In genomic region chr3:62371032-62371734, GRCh38 we compare ENCODE assay signal across 25 cellular contexts. TPM values are rescaled to one million over a fixed set of nuclear protein-coding genes. Genes with fewer than 3 reads are reported as not detected.
DNase-seq lines count a peak whose midpoint lies in the region; ATAC-seq and TF ChIP-seq lines count a peak whose summit lies in the region.
"Had no signal": no experiment of that assay in that cellular context is flagged by ENCODE, and none has a peak within 500 bp of the region (broad histone marks: within the 10 kb centered on the region; RNA-seq: fewer than 3 reads in every experiment).

No MANE protein-coding gene starts in this region.

- H3K36me3 Mint-ChIP-seq in activated CD4-positive, alpha-beta T cell treated with anti-CD3 and anti-CD28 coated beads, Interleukin-2, amount 10 ng/mL, durations not matched to agents 7 days and 5 days (ENCODE audit: low read depth): peaks cover 3% of the 10 kb centered on the region
- H3K36me3 Mint-ChIP-seq in CD8-positive, alpha-beta memory T cell: no peaks in the 10 kb centered on the region
- H3K36me3 Mint-ChIP-seq: IgD-negative memory B cell had no signal

- peak overlapping the region; percentile 41 for H3K4me3 Mint-ChIP-seq in activated CD4-positive, alpha-beta T cell treated with anti-CD3 and anti-CD28 coated beads, Interleukin-2, amount 10 ng/mL, durations not matched to agents 7 days and 5 days
- no peak overlapping the region for H3K4me3 Mint-ChIP-seq in CD8-positive, alpha-beta memory T cell
- H3K4me3 Mint-ChIP-seq: activated naive CD4-positive, alpha-beta T cell treated with anti-CD3 and anti-CD28 coated beads for 36 hours; IgD-negative memory B cell had no signal

- ATAC-seq in gastroesophageal sphincter: peak; percentile 23
- ATAC-seq: body of pancreas, HCT116 had no signal

- peak overlapping the region; percentile 50 for H3K9ac ChIP-seq in NT2/D1 (ENCODE audit: insufficient read length, low read depth)
- peak overlapping the region; percentile 53 for H3K9ac ChIP-seq in neuronal stem cell (ENCODE audit: low read depth, low read length, poor library complexity)
- H3K9ac ChIP-seq: BLaER1 treated with 17β-estradiol and CSF1 and Interleukin-3, amounts not matched to agents 10 nM and 100 nM had no signal

- peak overlapping the region; percentile 87 for H2BK12ac ChIP-seq in neuronal stem cell (ENCODE audit: low read length)

- TF ChIP-seq CTCF in gastroesophageal sphincter (IDR thresholded peaks at IDR 0.05): no peak

- POLR2A ChIA-PET in activated CD4-positive, alpha-beta T cell treated with anti-CD3 and anti-CD28 coated beads, Interleukin-2, amount 10 ng/mL, durations not matched to agents 7 days and 5 days (lab: Charles Lee): no interaction called here
- POLR2A ChIA-PET in CD8-positive, alpha-beta memory T cell (lab: Charles Lee): no interaction called here

- no peaks in the 10 kb centered on the region for H3K9me3 ChIP-seq in NT2/D1 (ENCODE audit: insufficient read depth, low read length)
- no peaks in the 10 kb centered on the region for H3K9me3 ChIP-seq in gastroesophageal sphincter
- no peaks in the 10 kb centered on the region for H3K9me3 ChIP-seq in neuronal stem cell (replicated peaks in 1 of 2; ENCODE audit: control insufficient read depth in 2 of 2, insufficient read depth in 1 of 2, low read depth in 1 of 2, low read length in 2 of 2)
- no peaks in the 10 kb centered on the region for H3K9me3 ChIP-seq in CD8-positive, alpha-beta memory T cell (ENCODE audit: low read length)
- H3K9me3 ChIP-seq: body of pancreas, MG63, testis had no signal

- H3K4me3 ChIP-seq in NT2/D1 (ENCODE audit: insufficient read length, low read depth) (no peak overlapping the region), gastroesophageal sphincter (no peak overlapping the region), neuronal stem cell (ENCODE audit: low read length in 2 of 2) (peak overlapping the region in 1 of 2 donors; percentile 87)
- H3K4me3 ChIP-seq in CD8-positive, alpha-beta memory T cell (ENCODE audit: low read length): no peak overlapping the region
- H3K4me3 ChIP-seq: body of pancreas, MG63, testis had no signal

- no peak overlapping the region for H3K23ac ChIP-seq in neuronal stem cell (ENCODE audit: low read depth, low read length, poor library complexity)

- no peaks in the 10 kb centered on the region for H3K79me1 ChIP-seq in neuronal stem cell (ENCODE audit: low read depth, low read length)

- peak overlapping the region; percentile 46 for H3K4ac ChIP-seq in neuronal stem cell (ENCODE audit: low read length)

- H2BK120ac ChIP-seq in neuronal stem cell (ENCODE audit: low read depth, low read length): peak overlapping the region; percentile 81

- no peaks in the 10 kb centered on the region for H3K4me1 Mint-ChIP-seq in activated CD4-positive, alpha-beta T cell treated with anti-CD3 and anti-CD28 coated beads, Interleukin-2, amount 10 ng/mL, durations not matched to agents 7 days and 5 days
- peaks cover 3 to 6% (median 5%) of the 10 kb centered on the region in 3 donors for H3K4me1 Mint-ChIP-seq in CD8-positive, alpha-beta memory T cell

- H3K4me1 ChIP-seq in NT2/D1 (ENCODE audit: insufficient read depth, insufficient read length) (peaks cover 24% of the 10 kb centered on the region), gastroesophageal sphincter (peaks cover 0 to 69% (median 19%) of the 10 kb centered on the region in 3 donors), neuronal stem cell (ENCODE audit: control insufficient read depth in 2 of 2, insufficient read depth in 1 of 2, low read depth in 1 of 2, low read length in 2 of 2) (peaks cover 9 to 43% of the 10 kb centered on the region in 2 donors)
- no peaks in the 10 kb centered on the region for H3K4me1 ChIP-seq in CD8-positive, alpha-beta memory T cell (ENCODE audit: insufficient read depth, low read length)
- H3K4me1 ChIP-seq: BLaER1 treated with 17β-estradiol and CSF1 and Interleukin-3, amounts not matched to agents 10 nM and 100 nM had no signal

- H3K4me2 ChIP-seq in neuronal stem cell (ENCODE audit: insufficient read depth, low read length, poor library complexity, severe bottlenecking): peak overlapping the region; percentile 86
- H3K4me2 ChIP-seq: BLaER1 treated with 17β-estradiol and CSF1 and Interleukin-3, amounts not matched to agents 10 nM and 100 nM had no signal

- H3K27me3 Mint-ChIP-seq in activated CD4-positive, alpha-beta T cell treated with anti-CD3 and anti-CD28 coated beads, Interleukin-2, amount 10 ng/mL, durations not matched to agents 7 days and 5 days: peaks cover 91% of the 10 kb centered on the region
- peaks cover 61 to 77% of the 10 kb centered on the region in 2 donors for H3K27me3 Mint-ChIP-seq in CD8-positive, alpha-beta memory T cell

- H3K9me3 Mint-ChIP-seq in activated CD4-positive, alpha-beta T cell treated with anti-CD3 and anti-CD28 coated beads, Interleukin-2, amount 10 ng/mL, durations not matched to agents 7 days and 5 days: peaks cover 3% of the 10 kb centered on the region
- peaks cover 0 to 22% (median 12%) of the 10 kb centered on the region in 5 donors for H3K9me3 Mint-ChIP-seq in CD8-positive, alpha-beta memory T cell
- H3K9me3 Mint-ChIP-seq: activated naive CD4-positive, alpha-beta T cell treated with anti-CD3 and anti-CD28 coated beads for 36 hours had no signal

- H3K14ac ChIP-seq in neuronal stem cell (ENCODE audit: low read length): peak overlapping the region; percentile 14

- TF ChIP-seq POLR2A in gastroesophageal sphincter (IDR thresholded peaks at IDR 0.05): no peak

- DNase-seq in activated CD4-positive, alpha-beta T cell treated with anti-CD3 and anti-CD28 coated beads, Interleukin-2, amount 10 ng/mL, durations not matched to agents 7 days and 5 days: no peak
- no peak for DNase-seq in activated CD4-positive, alpha-beta T cell treated with anti-CD3 and anti-CD28 coated beads, Interleukin-2, amount 50 U/mL, for 4 hours
- DNase-seq in NT2/D1 (ENCODE audit: low read depth, low spot score) (no peak), neuronal stem cell (ENCODE audit: low spot score) (no peak), DMS53 treated with DMSO at 0.1 percent for 48 hours (lab: John Stamatoyannopoulos, UW; ENCODE audit: unreplicated experiment) (no peak), NCI-H774 (lab: John Stamatoyannopoulos, UW) (no peak)
- no peak for DNase-seq in CD8-positive, alpha-beta memory T cell
- DNase-seq: activated CD4-positive, CD25-positive, alpha-beta regulatory T cell treated with anti-CD3 and anti-CD28 coated beads, Interleukin-2, amount 50 U/mL, for 72 hours; activated naive CD4-positive, alpha-beta T cell treated with anti-CD3 and anti-CD28 coated beads for 36 hours; body of pancreas; GF-D8; MG63; midbrain; NCI-H1436 treated with DMSO at 0.1 percent for 48 hours; stimulated activated CD4-positive, alpha-beta T cell treated with anti-CD3 and anti-CD28 coated beads, Interleukin-15, amount 100 ng/mL, for 24 hours; T-helper 9 cell; testis had no signal

- no peak overlapping the region for H4K8ac ChIP-seq in neuronal stem cell (ENCODE audit: low read depth, low read length)

- peak overlapping the region; percentile 99 for H2AK5ac ChIP-seq in neuronal stem cell (ENCODE audit: low read depth, low read length)

- peak overlapping the region; percentile 91 for H2BK15ac ChIP-seq in neuronal stem cell (ENCODE audit: low read length)

- TF ChIP-seq EP300 in gastroesophageal sphincter (IDR thresholded peaks at IDR 0.05): no peak

- peak overlapping the region; percentile 50 for H3K27ac Mint-ChIP-seq in activated CD4-positive, alpha-beta T cell treated with anti-CD3 and anti-CD28 coated beads, Interleukin-2, amount 10 ng/mL, durations not matched to agents 7 days and 5 days
- H3K27ac Mint-ChIP-seq in CD8-positive, alpha-beta memory T cell: no peak overlapping the region
- H3K27ac Mint-ChIP-seq: activated naive CD4-positive, alpha-beta T cell treated with anti-CD3 and anti-CD28 coated beads for 36 hours had no signal

- CTCF ChIA-PET in activated CD4-positive, alpha-beta T cell treated with anti-CD3 and anti-CD28 coated beads, Interleukin-2, amount 10 ng/mL, durations not matched to agents 7 days and 5 days (lab: Charles Lee): no interaction called here
- CTCF ChIA-PET in CD8-positive, alpha-beta memory T cell (lab: Charles Lee): no interaction called here

- H3K27me3 ChIP-seq in NT2/D1 (ENCODE audit: insufficient read depth, insufficient read length) (peaks cover 100% of the 10 kb centered on the region), gastroesophageal sphincter (peaks cover 100% of the 10 kb centered on the region), neuronal stem cell (ENCODE audit: control insufficient read depth in 3 of 3, insufficient read depth in 3 of 3, low read depth in 1 of 3, low read length in 3 of 3) (peaks cover 25 to 99% (median 68%) of the 10 kb centered on the region in 3 experiments)
- peaks cover 17% of the 10 kb centered on the region for H3K27me3 ChIP-seq in CD8-positive, alpha-beta memory T cell (ENCODE audit: insufficient read depth, low read length, poor library complexity, severe bottlenecking)
- H3K27me3 ChIP-seq: testis had no signal

- H3K18ac ChIP-seq in neuronal stem cell (ENCODE audit: low read length): peak overlapping the region; percentile 98

- H2AFZ ChIP-seq in neuronal stem cell (ENCODE audit: low read length): peak overlapping the region; percentile 64

- no peak overlapping the region for H4K91ac ChIP-seq in neuronal stem cell (ENCODE audit: low read depth, low read length, poor library complexity)

- 0 to 3% methylated on average over 6 to 7 of the region's 44 CpGs for WGBS in gastroesophageal sphincter (ENCODE audit: low coverage in 1 of 2), 2 donors
- WGBS in neuronal stem cell (ENCODE audit: extremely low coverage in 2 of 2, insufficient read length in 2 of 2, insufficient replicate concordance in 1 of 2), 2 donors: no CpG with 5 or more reads among the region's 44 CpGs

- H3K27ac ChIP-seq in gastroesophageal sphincter (no peak overlapping the region), neuronal stem cell (replicated peaks; ENCODE audit: low read length) (no peak overlapping the region)
- H3K27ac ChIP-seq in CD8-positive, alpha-beta memory T cell (ENCODE audit: low read depth, low read length): no peak overlapping the region
- H3K27ac ChIP-seq: BLaER1 treated with 17β-estradiol and CSF1 and Interleukin-3, amounts not matched to agents 10 nM and 100 nM; body of pancreas; testis had no signal

- H3K36me3 ChIP-seq in NT2/D1 (ENCODE audit: insufficient read depth, insufficient read length, low read length): no peaks in the 10 kb centered on the region
- no peaks in the 10 kb centered on the region for H3K36me3 ChIP-seq in gastroesophageal sphincter
- no peaks in the 10 kb centered on the region for H3K36me3 ChIP-seq in neuronal stem cell (replicated peaks in 1 of 2; ENCODE audit: control insufficient read depth in 2 of 2, insufficient read depth in 2 of 2, low read length in 2 of 2)
- no peaks in the 10 kb centered on the region for H3K36me3 ChIP-seq in CD8-positive, alpha-beta memory T cell (ENCODE audit: insufficient read depth, low read length)
- H3K36me3 ChIP-seq: MG63 had no signal

- H2BK5ac ChIP-seq in neuronal stem cell (ENCODE audit: low read length): peak overlapping the region; percentile 92

RNA-seq across cellular contexts. Expression of gene FEZF2, which starts 2.2 kb away (rescaled TPM):
- total RNA-seq in activated CD4-positive, alpha-beta T cell treated with anti-CD3 and anti-CD28 coated beads, Interleukin-2, amount 10 ng/mL, durations not matched to agents 7 days and 5 days: not detected
- total RNA-seq in gastroesophageal sphincter: not detected
- polyA plus RNA-seq in neuronal stem cell (2013, experiment 1 of 2): 28.9 TPM
- polyA plus RNA-seq in neuronal stem cell (2013, experiment 2 of 2): 28.1 TPM
- total RNA-seq in CD8-positive, alpha-beta memory T cell: not detected
- not detected for polyA plus RNA-seq in CD8-positive, alpha-beta memory T cell
- total RNA-seq: A673; activated naive CD4-positive, alpha-beta T cell treated with anti-CD3 and anti-CD28 coated beads for 36 hours; body of pancreas; fibroblast of villous mesenchyme; left lobe of liver; renal cortical epithelial cell; testis had no signal
- polyA plus RNA-seq: IgD-negative memory B cell had no signal
